ENCODE assay signal across 17 cellular contexts in the genomic region with DNA sequence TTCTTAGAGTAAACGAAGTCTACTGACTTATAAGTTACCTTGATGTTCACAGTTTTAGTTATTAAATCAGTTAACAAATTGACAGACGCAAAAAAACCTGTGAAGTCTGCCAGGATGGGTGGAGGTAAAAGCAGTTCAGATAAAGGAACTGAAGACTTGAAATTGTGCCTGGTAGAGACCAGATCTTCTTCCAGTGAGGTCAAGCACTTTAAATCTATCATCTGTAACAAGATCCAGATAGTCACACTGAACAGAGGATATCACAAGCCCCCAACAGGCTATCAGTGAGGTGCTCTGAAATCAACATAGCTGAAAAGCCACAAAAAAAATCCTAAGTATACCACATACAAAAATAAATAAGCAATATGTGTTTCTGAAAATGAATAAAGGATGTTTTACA. TPM values are rescaled to one million over a fixed set of nuclear protein-coding genes. Genes with fewer than 3 reads are reported as not detected.
DNase-seq lines count a peak whose midpoint lies in the region; TF ChIP-seq lines count a peak whose summit lies in the region.
"Had no signal": no experiment of that assay in that cellular context is flagged by ENCODE, and none has a peak within 500 bp of the region (broad histone marks: within the 10 kb centered on the region; RNA-seq: fewer than 3 reads in every experiment).

No MANE protein-coding gene starts in this region.

- DNase-seq in Calu3 (no peak), LoVo (ENCODE audit: low spot score) (peak; percentile 34), kidney glomerular epithelial cell (lab: John Stamatoyannopoulos, UW) (peak; percentile 31), renal cortical epithelial cell (ENCODE audit: low read depth) (peak; percentile 7), cerebellum (ENCODE audit: low spot score) (no peak), DMS153 treated with DMSO at 0.1 percent for 48 hours (lab: John Stamatoyannopoulos, UW; ENCODE audit: unreplicated experiment) (no peak), foreskin fibroblast (no peak)
- DNase-seq: CD4-positive, alpha-beta T cell; NCI-H1436 treated with DMSO at 0.1 percent for 48 hours; NCI-H2107; NCI-H446; NCI-H748 treated with DMSO at 0.1 percent for 48 hours had no signal

- H3K4me3 ChIP-seq in foreskin fibroblast (ENCODE audit: low read depth in 1 of 2, low read length in 2 of 2), result no peak overlapping the region
- H3K4me3 ChIP-seq: SK-N-MC had no signal

- intact Hi-C loops in Calu3 (cut with micrococcal nuclease; ENCODE audit: unreplicated experiment), result no loop called here

- CTCF ChIA-PET in Calu3 (lab: Charles Lee), result no interaction called here

- no TSS peak for BruUV-seq in Calu3 (replicated peaks; lab: Mats Ljungman, UMichigan)

- peak overlapping the region; percentile 49 for H3K27ac Mint-ChIP-seq in Calu3 (ENCODE audit: unreplicated experiment)
- H3K27ac Mint-ChIP-seq: B cell; CD4-positive, alpha-beta T cell had no signal

- H3K9me3 Mint-ChIP-seq in Calu3 (ENCODE audit: low read depth, unreplicated experiment), result no peaks in the 10 kb centered on the region
- H3K9me3 Mint-ChIP-seq: CD4-positive, alpha-beta T cell had no signal

- TF ChIP-seq CTCF in Calu3 (IDR thresholded peaks at IDR 0.05; ENCODE audit: unreplicated experiment) (no peak), foreskin fibroblast (IDR thresholded peaks at IDR 0.05; ENCODE audit: low read depth, low read length) (no peak)

- H3K27me3 Mint-ChIP-seq in Calu3 (ENCODE audit: unreplicated experiment), result no peaks in the 10 kb centered on the region
- H3K27me3 Mint-ChIP-seq: B cell; CD4-positive, alpha-beta T cell had no signal

- H3K4me3 Mint-ChIP-seq in Calu3 (ENCODE audit: low read depth, unreplicated experiment), result no peak overlapping the region
- H3K4me3 Mint-ChIP-seq: B cell; CD4-positive, alpha-beta T cell had no signal

- H3K4me1 Mint-ChIP-seq in Calu3 (ENCODE audit: low read depth, unreplicated experiment), result peaks cover 50% of the 10 kb centered on the region
- H3K4me1 Mint-ChIP-seq: B cell had no signal

- no peaks in the 10 kb centered on the region for H3K36me3 Mint-ChIP-seq in Calu3 (ENCODE audit: insufficient read depth, unreplicated experiment)

RNA-seq across cellular contexts. Expression of gene DSG4, which starts 23.6 kb away (rescaled TPM):
- total RNA-seq in Calu3 (2022) (not detected in 2 replicates), renal cortical epithelial cell (not detected in 2 replicates), cerebellum (not detected)
- total RNA-seq: B cell; CD4-positive, alpha-beta T cell; Daoy; H4; Right ventricle myocardium inferior had no signal

RNA-seq across cellular contexts. Expression of gene DSG3, which starts 47.4 kb away (rescaled TPM):
- 1.2 and 1.8 TPM in 2 replicates for total RNA-seq in Calu3 (2022)
- 0.05 and 0.35 TPM in 2 replicates for total RNA-seq in renal cortical epithelial cell
- not detected for total RNA-seq in cerebellum
- total RNA-seq: B cell; CD4-positive, alpha-beta T cell; Daoy; H4; Right ventricle myocardium inferior had no signal

Comparison
In these comparisons a context has a peak if more than half of its experiments do, and no peak if none do; other contexts are left out.
1. DNase-seq: peak in LoVo (single experiment), kidney glomerular epithelial cell (single experiment) and renal cortical epithelial cell (single experiment); none in Calu3 (single experiment), cerebellum (single experiment), DMS153 treated with DMSO at 0.1 percent for 48 hours (single experiment) and foreskin fibroblast (0 of 2).